Comparison of ENCODE assay signal across 17 cellular contexts in the genomic region with DNA sequence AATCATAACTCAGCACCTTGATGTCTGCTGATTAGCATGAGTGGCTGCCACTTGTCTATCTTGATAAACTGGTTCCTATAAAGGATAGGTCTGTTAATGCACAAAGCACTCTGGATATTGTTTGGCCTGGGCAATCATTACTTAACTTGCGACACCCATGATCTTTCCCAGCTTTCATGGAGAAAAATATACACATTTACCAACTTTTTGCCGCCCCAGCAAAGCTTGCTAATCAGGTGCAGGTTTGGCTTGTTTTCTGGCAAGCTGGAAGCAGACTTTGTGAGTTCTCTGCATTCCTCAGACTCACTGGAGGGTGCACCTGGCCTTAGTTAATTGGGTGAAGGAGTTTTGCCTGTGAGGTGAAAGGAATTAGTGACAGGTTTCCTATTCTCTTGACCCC.
DNase-seq lines count a peak whose midpoint lies in the region; TF ChIP-seq lines count a peak whose summit lies in the region.
"Had no signal": no experiment of that assay in that cellular context is flagged by ENCODE, and none has a peak within 500 bp of the region (broad histone marks: within the 10 kb centered on the region; RNA-seq: fewer than 3 reads in every experiment).

No MANE protein-coding gene starts in this region.

- peaks cover 0 to 9% (median 0%) of the 10 kb centered on the region in 3 donors for H3K9me3 ChIP-seq in esophagus squamous epithelium

- peaks cover 0 to 19% (median 0%) of the 10 kb centered on the region in 3 donors for H3K4me1 ChIP-seq in esophagus squamous epithelium

- no peaks in the 10 kb centered on the region for H3K27me3 Mint-ChIP-seq in nephron (ENCODE audit: low read depth)
- H3K27me3 Mint-ChIP-seq: CD4-positive, alpha-beta memory T cell; central memory CD8-positive, alpha-beta T cell; effector memory CD8-positive, alpha-beta T cell had no signal

- WGBS in esophagus squamous epithelium, 2 donors = 58 to 75% methylated on average over 2 of the region's 2 CpGs

- DNase-seq in DMS53 (lab: John Stamatoyannopoulos, UW) (peak; percentile 82), NCI-H1048 (lab: John Stamatoyannopoulos, UW) (peak; percentile 35), glomerular visceral epithelial cell (ENCODE audit: extremely low spot score) (peak; percentile 44), esophagus squamous epithelium (lab: John Stamatoyannopoulos, UW) (no peak), NCI-H82 treated with DMSO at 0.1 percent for 48 hours (lab: John Stamatoyannopoulos, UW; ENCODE audit: unreplicated experiment) (no peak), HCEC 1CT (no peak)
- no peak for DNase-seq in activated naive CD4-positive, alpha-beta T cell (lab: John Stamatoyannopoulos, UW)
- DNase-seq: CD4-positive, alpha-beta memory T cell; effector memory CD8-positive, alpha-beta T cell; mammary epithelial cell; NCI-H2107; NK-92 treated with Interleukin-12 subunit alpha and Interleukin-12 subunit beta, amount 100 ng/mL, for 24 hours; right cardiac atrium; T-helper 1 cell had no signal

- peaks cover 5% of the 10 kb centered on the region for H3K4me1 Mint-ChIP-seq in nephron
- H3K4me1 Mint-ChIP-seq: CD4-positive, alpha-beta memory T cell; central memory CD8-positive, alpha-beta T cell had no signal

- no peak for TF ChIP-seq POLR2A in esophagus squamous epithelium (IDR thresholded peaks at IDR 0.05)

- H3K27me3 ChIP-seq in esophagus squamous epithelium = no peaks in the 10 kb centered on the region

- no peak overlapping the region for H3K4me3 Mint-ChIP-seq in nephron
- H3K4me3 Mint-ChIP-seq: activated T-helper 1 cell treated with anti-CD3 and anti-CD28 coated beads, Interleukin-12 subunit alpha, Interleukin-12 subunit beta, Interleukin-2, Interleukin-4 antibody, amounts not matched to agents 30 ng/mL and 10 ng/mL and 1 ng/mL, durations not matched to agents 14 hours and 24 hours and 36 hours; CD4-positive, alpha-beta memory T cell; central memory CD8-positive, alpha-beta T cell; effector memory CD8-positive, alpha-beta T cell had no signal

- H3K27ac Mint-ChIP-seq in nephron = peak overlapping the region; percentile 81 to 88 (median 82)
- H3K27ac Mint-ChIP-seq: activated T-helper 1 cell treated with anti-CD3 and anti-CD28 coated beads, Interleukin-12 subunit alpha, Interleukin-12 subunit beta, Interleukin-2, Interleukin-4 antibody, amounts not matched to agents 30 ng/mL and 10 ng/mL and 1 ng/mL, durations not matched to agents 14 hours and 24 hours and 36 hours; CD4-positive, alpha-beta memory T cell; effector memory CD8-positive, alpha-beta T cell had no signal

- no peak overlapping the region for H3K27ac ChIP-seq in esophagus squamous epithelium

- TF ChIP-seq CTCF in nephron (IDR thresholded peaks at IDR 0.05; ENCODE audit: unreplicated experiment in 3 of 3) (no peak), esophagus squamous epithelium (IDR thresholded peaks at IDR 0.05) (no peak)

- no peaks in the 10 kb centered on the region for H3K36me3 Mint-ChIP-seq in nephron (ENCODE audit: low read depth)
- H3K36me3 Mint-ChIP-seq: CD4-positive, alpha-beta memory T cell had no signal

- no peak overlapping the region for H3K4me3 ChIP-seq in esophagus squamous epithelium

- no peaks in the 10 kb centered on the region for H3K36me3 ChIP-seq in esophagus squamous epithelium

- H3K9me3 Mint-ChIP-seq in nephron = peaks cover 7% of the 10 kb centered on the region

- intact Hi-C loops in esophagus squamous epithelium (cut with DNase I) = no loop called here

Comparison
In these comparisons a context has a peak if more than half of its experiments do, and no peak if none do; other contexts are left out.
1. DNase-seq: peak in DMS53 (single experiment), NCI-H1048 (single experiment) and glomerular visceral epithelial cell (single experiment); none in esophagus squamous epithelium (single experiment), activated naive CD4-positive, alpha-beta T cell (0 of 4), NCI-H82 treated with DMSO at 0.1 percent for 48 hours (single experiment) and HCEC 1CT (single experiment).